ENCODE assay signal across 19 cellular contexts in the genomic region with DNA sequence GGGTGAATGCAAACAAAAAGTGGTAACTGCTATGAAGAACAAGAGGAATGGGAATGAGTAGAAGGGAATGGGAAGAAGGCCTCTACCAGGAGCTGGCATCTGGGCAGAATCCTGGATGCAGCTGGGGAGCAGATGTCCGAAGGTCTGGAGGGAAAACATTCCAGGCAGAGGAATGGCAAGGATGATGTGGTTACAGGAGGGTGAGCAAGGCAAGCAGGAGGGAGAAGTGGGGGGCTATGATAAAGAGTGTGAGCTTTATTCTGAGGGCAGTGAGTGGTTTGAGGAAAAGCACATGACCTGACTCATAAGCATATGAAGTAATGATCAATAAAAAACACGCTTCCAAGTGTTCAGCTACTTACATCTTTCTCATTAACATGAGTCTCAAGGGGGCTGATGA. TPM values are rescaled to one million over a fixed set of nuclear protein-coding genes. Genes with fewer than 3 reads are reported as not detected.
"Had no signal": no experiment of that assay in that cellular context is flagged by ENCODE, and none has a peak within 500 bp of the region (broad histone marks: within the 10 kb centered on the region; RNA-seq: fewer than 3 reads in every experiment).

No MANE protein-coding gene starts in this region.

- FAIRE-seq: endothelial cell of umbilical vein, islet of Langerhans had no signal

- H3K9me3 Mint-ChIP-seq: activated CD4-positive, alpha-beta T cell treated with anti-CD3 and anti-CD28 coated beads, Interleukin-2, amount 10 ng/mL, durations not matched to agents 7 days and 5 days; activated naive CD4-positive, alpha-beta T cell treated with anti-CD3 and anti-CD28 coated beads, Interleukin-2, amount 50 U/mL, for 24 hours; activated T-helper 2 cell treated with anti-CD3 and anti-CD28 coated beads, Interferon-gamma antibody, Interleukin-2, Interleukin-4, amounts not matched to agents 10 μg/mL and 5 μg/mL and 100 μg/mL, durations not matched to agents 14 hours and 24 hours and 36 hours; naive B cell; neural progenitor cell; T-helper 2 cell treated with Interferon-gamma antibody and Interleukin-4, amounts not matched to agents 5 μg/mL and 100 μg/mL, for 36 hours had no signal

- H3K27me3 ChIP-seq: esophagus squamous epithelium, gastrocnemius medialis, neural progenitor cell, right lobe of liver had no signal

- H2AFZ ChIP-seq: neural progenitor cell had no signal

- H3K9me3 ChIP-seq: esophagus squamous epithelium, gastrocnemius medialis, psoas muscle, right lobe of liver had no signal

- H3K4me3 ChIP-seq: esophagus squamous epithelium, gastrocnemius medialis, lung, neural progenitor cell, psoas muscle, right lobe of liver had no signal

- H3K27ac Mint-ChIP-seq: activated CD4-positive, alpha-beta T cell treated with anti-CD3 and anti-CD28 coated beads, Interleukin-2, amount 10 ng/mL, durations not matched to agents 7 days and 5 days; activated naive CD4-positive, alpha-beta T cell treated with anti-CD3 and anti-CD28 coated beads, Interleukin-2, amount 50 U/mL, for 24 hours; activated T-helper 2 cell treated with anti-CD3 and anti-CD28 coated beads, Interferon-gamma antibody, Interleukin-2, Interleukin-4, amounts not matched to agents 10 μg/mL and 5 μg/mL and 100 μg/mL, durations not matched to agents 14 hours and 24 hours and 36 hours; naive B cell; neural progenitor cell; T-helper 2 cell treated with Interferon-gamma antibody and Interleukin-4, amounts not matched to agents 5 μg/mL and 100 μg/mL, for 36 hours had no signal

- H3K4me1 Mint-ChIP-seq: activated CD4-positive, alpha-beta T cell treated with anti-CD3 and anti-CD28 coated beads, Interleukin-2, amount 10 ng/mL, durations not matched to agents 7 days and 5 days; activated naive CD4-positive, alpha-beta T cell treated with anti-CD3 and anti-CD28 coated beads, Interleukin-2, amount 50 U/mL, for 24 hours; naive B cell; neural progenitor cell had no signal

- H3K4me1 ChIP-seq: gastrocnemius medialis, neural progenitor cell, psoas muscle, right lobe of liver had no signal

- H3K36me3 ChIP-seq: neural progenitor cell had no signal

- ATAC-seq: gastrocnemius medialis, psoas muscle, right lobe of liver had no signal

- H3K27me3 Mint-ChIP-seq: activated CD4-positive, alpha-beta T cell treated with anti-CD3 and anti-CD28 coated beads, Interleukin-2, amount 10 ng/mL, durations not matched to agents 7 days and 5 days; activated naive CD4-positive, alpha-beta T cell treated with anti-CD3 and anti-CD28 coated beads, Interleukin-2, amount 50 U/mL, for 24 hours; naive B cell had no signal

- DNase-seq: activated CD4-positive, alpha-beta T cell treated with anti-CD3 and anti-CD28 coated beads, Interleukin-2, amount 10 ng/mL, durations not matched to agents 7 days and 5 days; amygdala; cortex of kidney; effector CD4-positive, alpha-beta T cell; esophagus squamous epithelium; gastrocnemius medialis; midbrain; naive B cell; psoas muscle; right lobe of liver had no signal

- H3K9ac ChIP-seq: neural progenitor cell had no signal

- H3K4me2 ChIP-seq: neural progenitor cell had no signal

- H3K27ac ChIP-seq: esophagus squamous epithelium, neural progenitor cell, psoas muscle, right lobe of liver had no signal

- H3K4me3 Mint-ChIP-seq: activated CD4-positive, alpha-beta T cell treated with anti-CD3 and anti-CD28 coated beads, Interleukin-2, amount 10 ng/mL, durations not matched to agents 7 days and 5 days; activated naive CD4-positive, alpha-beta T cell treated with anti-CD3 and anti-CD28 coated beads, Interleukin-2, amount 50 U/mL, for 24 hours; naive B cell; neural progenitor cell; T-helper 2 cell treated with Interferon-gamma antibody and Interleukin-4, amounts not matched to agents 5 μg/mL and 100 μg/mL, for 36 hours had no signal

RNA-seq across cellular contexts. Expression of gene DNAJA4, which starts 18.0 kb away (rescaled TPM):
- total RNA-seq: osteocyte had no signal

RNA-seq across cellular contexts. Expression of gene ACSBG1, which starts 48.0 kb away (rescaled TPM):
- total RNA-seq: activated CD4-positive, alpha-beta T cell treated with anti-CD3 and anti-CD28 coated beads, Interleukin-2, amount 10 ng/mL, durations not matched to agents 7 days and 5 days; activated CD8-positive, alpha-beta memory T cell treated with anti-CD3 and anti-CD28 coated beads for 36 hours; endothelial cell of umbilical vein; osteocyte; right lobe of liver had no signal

RNA-seq across cellular contexts. Expression of gene CRABP1, which starts 57.8 kb away (rescaled TPM):
- total RNA-seq: activated CD4-positive, alpha-beta T cell treated with anti-CD3 and anti-CD28 coated beads, Interleukin-2, amount 10 ng/mL, durations not matched to agents 7 days and 5 days; activated CD8-positive, alpha-beta memory T cell treated with anti-CD3 and anti-CD28 coated beads for 36 hours; endothelial cell of umbilical vein; esophagus squamous epithelium; gastrocnemius medialis; psoas muscle; right lobe of liver had no signal
